In genomic region chr3:67654099-67654831, GRCh38 we compare ENCODE assay signal across 8 cellular contexts. TPM values are rescaled to one million over a fixed set of nuclear protein-coding genes. Genes with fewer than 3 reads are reported as not detected.
A peak's percentile ranks its signal among the peaks of the same experiment; 100 is the strongest.
DNase-seq lines count a peak whose midpoint lies in the region; ATAC-seq and TF ChIP-seq lines count a peak whose summit lies in the region.

TSS of gene SUCLG2 (minus strand) at chr3:67654612. CDS start at chr3:67654586, 26 bp downstream.

- H3K27ac Mint-ChIP-seq in activated naive CD4-positive, alpha-beta T cell treated with anti-CD3 and anti-CD28 coated beads, Interleukin-2, amount 50 U/mL, for 72 hours, result peak within 1 kb of the TSS; percentile 65 to 95

- H3K27me3 ChIP-seq in ovary (no peaks in the 10 kb centered on the region), thymus (ENCODE audit: control insufficient read depth, insufficient read depth) (peaks cover 4% of the 10 kb centered on the region)

- TF ChIP-seq POLR2A in ovary (IDR thresholded peaks at IDR 0.05), result peak; percentile 45

- no peak for TF ChIP-seq CTCF in ovary (IDR thresholded peaks at IDR 0.05)

- no peak for TF ChIP-seq EP300 in ovary (IDR thresholded peaks at IDR 0.05)

- DNase-seq in ELF-1 (ENCODE audit: low read depth, low spot score) (peak; percentile 90), SKM-1 (lab: John Stamatoyannopoulos, UW; ENCODE audit: unreplicated experiment) (peak; percentile 81), glomerular visceral epithelial cell (ENCODE audit: extremely low spot score) (peak; percentile 89), ovary (peak; percentile 88 to 92 (median 88))
- peak; percentile 79 to 86 for DNase-seq in activated naive CD4-positive, alpha-beta T cell treated with anti-CD3 and anti-CD28 coated beads, Interleukin-2, amount 50 U/mL, for 72 hours (ENCODE audit: low spot score in 2 of 2)

- peak; percentile 69 for ATAC-seq in GM21737 (IDR thresholded peaks at IDR 0.05; ENCODE audit: unreplicated experiment)
- peak; percentile 71 to 74 for ATAC-seq in activated naive CD4-positive, alpha-beta T cell treated with anti-CD3 and anti-CD28 coated beads, Interleukin-2, amount 50 U/mL, for 72 hours

- H3K4me3 ChIP-seq in ovary (peak within 1 kb of the TSS; percentile 86), thymus (ENCODE audit: low read length) (peak within 1 kb of the TSS; percentile 77)

- intact Hi-C loops in ovary (cut with DNase I), result no loop called here

- H3K9me3 Mint-ChIP-seq in activated naive CD4-positive, alpha-beta T cell treated with anti-CD3 and anti-CD28 coated beads, Interleukin-2, amount 50 U/mL, for 72 hours, result peaks cover 14 to 15% of the 10 kb centered on the region in 2 donors

- H3K36me3 Mint-ChIP-seq in activated naive CD4-positive, alpha-beta T cell treated with anti-CD3 and anti-CD28 coated beads, Interleukin-2, amount 50 U/mL, for 72 hours, result peaks cover 29 to 37% of the 10 kb centered on the region in 2 donors

- H3K4me1 ChIP-seq in ovary (ENCODE audit: insufficient read depth) (peaks cover 1% of the 10 kb centered on the region), thymus (ENCODE audit: control insufficient read depth, insufficient read depth, low read length) (peaks cover 5% of the 10 kb centered on the region)

- no peaks in the 10 kb centered on the region for H3K9me3 ChIP-seq in KOPT-K1 (ENCODE audit: insufficient read depth, low read length, poor library complexity, severe bottlenecking)
- no peaks in the 10 kb centered on the region for H3K9me3 ChIP-seq in ovary
- no peaks in the 10 kb centered on the region for H3K9me3 ChIP-seq in thymus (ENCODE audit: control insufficient read depth)

- 0 to 3% (median 0%) methylated on average over 63 to 66 of the region's 66 CpGs for WGBS in ovary, 3 donors
- whole genome bisulfite sequencing in thymus, result under 1% methylated on average over 66 of the region's 66 CpGs

- H3K27ac ChIP-seq in KOPT-K1 (ENCODE audit: low read depth, low read length, poor library complexity, severe bottlenecking) (peak within 1 kb of the TSS; percentile 83), ovary (peak within 1 kb of the TSS; percentile 65 to 92), thymus (ENCODE audit: low read depth) (peak within 1 kb of the TSS; percentile 94)

- no peaks in the 10 kb centered on the region for H3K36me3 ChIP-seq in KOPT-K1 (ENCODE audit: insufficient read depth, low read length)
- H3K36me3 ChIP-seq in ovary, result no peaks in the 10 kb centered on the region
- no peaks in the 10 kb centered on the region for H3K36me3 ChIP-seq in thymus (ENCODE audit: control insufficient read depth, insufficient read depth)

RNA-seq across cellular contexts. Expression of gene SUCLG2, which starts in this region (rescaled TPM):
- total RNA-seq in activated naive CD4-positive, alpha-beta T cell treated with anti-CD3 and anti-CD28 coated beads, Interleukin-2, amount 50 U/mL, for 72 hours, result 10 to 100 TPM; 48.1 to 70.6 TPM
- total RNA-seq in ovary, result 10 to 100 TPM; 24.8 to 50.0 (median 40.1) TPM
- 10 to 100 TPM; 32.3 to 75.2 TPM for polyA plus RNA-seq in ovary
- polyA plus RNA-seq in thymus, result 38.3 TPM

Comparison
In these comparisons a context has a peak if more than half of its experiments do, and no peak if none do; other contexts are left out.
1. Peak in every context shown above with its lines: DNase-seq, ATAC-seq, H3K4me3 ChIP-seq and H3K27ac ChIP-seq.